26 cellular contexts compared by ENCODE assay signal in the genomic region with DNA sequence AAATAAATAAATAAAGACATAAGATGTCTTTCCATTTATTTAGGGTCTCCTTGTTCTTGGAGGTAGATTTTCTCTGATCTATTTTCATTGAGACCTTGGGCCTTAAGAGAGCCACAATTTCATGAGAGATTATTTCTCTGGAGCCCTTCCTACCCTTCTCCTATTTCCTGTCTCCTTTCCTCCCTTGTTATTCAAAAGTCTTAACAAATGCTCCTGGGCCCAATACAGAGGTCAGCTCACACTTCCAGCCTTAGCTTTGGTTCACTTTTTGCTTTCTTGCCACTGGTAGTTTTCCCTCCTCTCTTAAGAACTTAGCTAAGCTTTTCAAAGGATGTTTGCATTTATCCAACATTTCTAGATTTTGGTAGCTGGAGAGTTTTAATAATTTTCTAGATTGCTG. TPM values are rescaled to one million over a fixed set of nuclear protein-coding genes. Genes with fewer than 3 reads are reported as not detected.
DNase-seq lines count a peak whose midpoint lies in the region; ATAC-seq, FAIRE-seq and TF ChIP-seq lines count a peak whose summit lies in the region.
"Had no signal": no experiment of that assay in that cellular context is flagged by ENCODE, and none has a peak within 500 bp of the region (broad histone marks: within the 10 kb centered on the region; RNA-seq: fewer than 3 reads in every experiment).

No MANE protein-coding gene starts in this region.

- H3K9me3 ChIP-seq in BLaER1 (peaks cover 17% of the 10 kb centered on the region), H9 (ENCODE audit: control insufficient read depth, low read depth, low read length) (no peaks in the 10 kb centered on the region), H1 (ENCODE audit: insufficient read depth in 2 of 2, low read depth in 1 of 2, low read length in 1 of 2) (no peaks in the 10 kb centered on the region)
- H3K9me3 ChIP-seq: BE2C had no signal

- no peak overlapping the region for H3K4me3 ChIP-seq in BLaER1
- no peak overlapping the region for H3K4me3 ChIP-seq in H1 (ENCODE audit: extremely low read depth in 1 of 4, insufficient read depth in 2 of 4, low read depth in 3 of 4, low read length in 4 of 4)
- H3K4me3 ChIP-seq: A549, SK-N-MC had no signal

- no peak for TF ChIP-seq POLR2A in H1 (IDR thresholded peaks at IDR 0.05; ENCODE audit: control extremely low read depth in 1 of 2, low read depth in 2 of 2, low read length in 2 of 2)

- TF ChIP-seq RAD21 in H1 (IDR thresholded peaks at IDR 0.05 in 1 of 2, conservative IDR thresholded peaks at IDR 0.05 in 1 of 2; ENCODE audit: low read depth in 2 of 2, low read length in 2 of 2), result no peak

- H3K4me1 Mint-ChIP-seq in H9 (peaks cover 27 to 35% of the 10 kb centered on the region in 2 experiments), immature natural killer cell (peaks cover 35 to 73% of the 10 kb centered on the region in 2 donors)

- no peak overlapping the region for H2BK12ac ChIP-seq in H9 (ENCODE audit: insufficient read length, low read depth, low read length)
- H2BK12ac ChIP-seq in H1 (ENCODE audit: low read depth, low read length), result no peak overlapping the region

- CTCF ChIA-PET in H1 (lab: Charles Lee; ENCODE audit: partially characterized antibody), result interaction anchor here (0.6 to 2.1 kb wide), 7 partner anchors 12 to 150 kb away, joined by 3 to 6 read pairs (median 4); no protein-coding TSS in a partner anchor

- H3K14ac ChIP-seq in H9 (ENCODE audit: insufficient read depth, low read length) (no peak overlapping the region), H1 (ENCODE audit: insufficient read length) (no peak overlapping the region)

- no peak overlapping the region for H2BK15ac ChIP-seq in H9 (ENCODE audit: low read depth, low read length)
- H2BK15ac ChIP-seq in H1 (ENCODE audit: low read length), result no peak overlapping the region

- H3K79me1 ChIP-seq in H9 (ENCODE audit: insufficient read depth, low read depth, low read length, poor library complexity, severe bottlenecking), result peaks cover 5% of the 10 kb centered on the region
- H3K79me1 ChIP-seq in H1 (ENCODE audit: low read depth, low read length), result peaks cover 2% of the 10 kb centered on the region

- no peak overlapping the region for H2AFZ ChIP-seq in H9 (ENCODE audit: low read length)
- no peak overlapping the region for H2AFZ ChIP-seq in H1 (ENCODE audit: low read length)

- no peak for DNase-seq in H9
- DNase-seq in H1 (ENCODE audit: low read depth in 1 of 2, low spot score in 2 of 2), result no peak
- no peak for DNase-seq in immature natural killer cell
- DNase-seq in sciatic nerve (ENCODE audit: low spot score), result no peak
- DNase-seq in hypothalamus (lab: John Stamatoyannopoulos, UW), result no peak
- DNase-seq in stimulated activated CD4-positive, alpha-beta T cell treated with anti-CD3 and anti-CD28 coated beads, Interleukin-15, amount 100 ng/mL, for 24 hours, result no peak
- DNase-seq: BE2C; CD8-positive, alpha-beta T cell; H7; HFFc6; KBM-7; MM.1S; NCI-H1105; NCI-H146; NCI-H2029 treated with DMSO at 0.1 percent for 48 hours; NCI-H226; NCI-H510A treated with DMSO at 0.1 percent for 48 hours; NCI-H748 treated with DMSO at 0.1 percent for 48 hours; SHP77 treated with DMSO at 0.1 percent for 48 hours; SW 1271 had no signal

- H3K79me2 ChIP-seq in H9 (ENCODE audit: insufficient read depth, low read length) (peaks cover 3% of the 10 kb centered on the region; the same call in 1 of the 2 replicates), H1 (ENCODE audit: control insufficient read depth in 1 of 2, insufficient read depth in 2 of 2, low read length in 2 of 2) (peaks cover 0 to 47% of the 10 kb centered on the region in 2 experiments; a peak in 2 of 4 replicates)

- H3K23me2 ChIP-seq in H9 (ENCODE audit: insufficient read length, low read depth, low read length, poor library complexity, severe bottlenecking), result no peaks in the 10 kb centered on the region
- H3K23me2 ChIP-seq in H1 (ENCODE audit: low read depth, low read length), result no peaks in the 10 kb centered on the region

- H4K91ac ChIP-seq in H9 (ENCODE audit: insufficient read length, low read depth, low read length), result no peak overlapping the region
- H4K91ac ChIP-seq in H1 (replicated peaks; ENCODE audit: insufficient read length, low read length), result no peak overlapping the region

- no peak for ATAC-seq in sciatic nerve
- ATAC-seq: A549; CD8-positive, alpha-beta T cell had no signal

- FAIRE-seq in H1 (lab: Jason Lieb, UNC), result peak; percentile 7
- FAIRE-seq: A549, G401.6, GM12892 had no signal

- no peaks in the 10 kb centered on the region for H3K27me3 Mint-ChIP-seq in H9 (ENCODE audit: low read depth)
- peaks cover 0 to 2% (median 0%) of the 10 kb centered on the region in 3 donors for H3K27me3 Mint-ChIP-seq in immature natural killer cell (ENCODE audit: low read depth in 3 of 3)

- H3K9ac ChIP-seq in BLaER1 (no peak overlapping the region), H9 (ENCODE audit: extremely low read depth, insufficient read length, low read length) (no peak overlapping the region), H1 (replicated peaks in 1 of 4; ENCODE audit: extremely low read depth in 1 of 4, low read depth in 3 of 4, low read length in 3 of 4) (no peak overlapping the region)

- H2BK5ac ChIP-seq in H9 (ENCODE audit: insufficient read length, low read length) (no peak overlapping the region), H1 (ENCODE audit: low read depth, low read length) (no peak overlapping the region; the same call in 1 of the 2 replicates)

- TF ChIP-seq CTCF in H9 (conservative IDR thresholded peaks at IDR 0.05), result no peak
- TF ChIP-seq CTCF in H1 (IDR thresholded peaks at IDR 0.05; ENCODE audit: control extremely low read depth in 1 of 3, insufficient read depth in 1 of 3, low read depth in 1 of 3, low read length in 3 of 3), result no peak

- no peak overlapping the region; a peak in 1 of 5 replicates for H3K4me3 Mint-ChIP-seq in H9
- H3K4me3 Mint-ChIP-seq in immature natural killer cell, result no peak overlapping the region
- H3K4me3 Mint-ChIP-seq: CD8-positive, alpha-beta T cell; HFFc6 had no signal

- H3K27ac Mint-ChIP-seq in H9 (peak overlapping the region; percentile 15 to 96 (median 65); a peak in 6 of 7 replicates), immature natural killer cell (peak overlapping the region in 4 of 6 donors; percentile 48 to 92 (median 60))
- H3K27ac Mint-ChIP-seq: CD8-positive, alpha-beta T cell; HFFc6 had no signal

- H2AK5ac ChIP-seq in H9 (ENCODE audit: insufficient read length, low read length) (no peak overlapping the region), H1 (ENCODE audit: low read depth, low read length) (no peak overlapping the region)

- H3K27ac ChIP-seq in BLaER1, result 0 out of 2 replicates have a peak overlapping the region, but pooled peaks have one; percentile 51
- no peak overlapping the region for H3K27ac ChIP-seq in H9 (ENCODE audit: insufficient read length, low read depth, low read length)
- H3K27ac ChIP-seq in H1 (ENCODE audit: low read depth, low read length), result no peak overlapping the region
- H3K27ac ChIP-seq: A549, RWPE1, SK-N-MC had no signal

- H3K9me3 Mint-ChIP-seq in H9, result no peaks in the 10 kb centered on the region
- H3K9me3 Mint-ChIP-seq in immature natural killer cell, result no peaks in the 10 kb centered on the region
- H3K9me3 Mint-ChIP-seq: CD8-positive, alpha-beta T cell; HFFc6 had no signal

- H3K36me3 ChIP-seq in BLaER1 (peaks cover 15% of the 10 kb centered on the region), H1 (ENCODE audit: control insufficient read depth in 2 of 4, insufficient read depth in 4 of 4, low read length in 3 of 4) (no peaks in the 10 kb centered on the region)
- H3K36me3 ChIP-seq: BE2C had no signal

- H3K4ac ChIP-seq in H9 (ENCODE audit: low read depth, low read length) (no peak overlapping the region), H1 (replicated peaks; ENCODE audit: insufficient read length, low read depth, low read length) (no peak overlapping the region)

- H3K23ac ChIP-seq in H9 (ENCODE audit: insufficient read length, low read depth, low read length) (no peak overlapping the region), H1 (ENCODE audit: insufficient read length) (no peak overlapping the region)

- H3K56ac ChIP-seq in H9 (ENCODE audit: insufficient read length, low read depth, low read length), result no peak overlapping the region
- no peak overlapping the region for H3K56ac ChIP-seq in H1 (replicated peaks; ENCODE audit: insufficient read length, low read depth, low read length)

- H3K27me3 ChIP-seq in BLaER1, result no peaks in the 10 kb centered on the region
- no peaks in the 10 kb centered on the region for H3K27me3 ChIP-seq in H9 (ENCODE audit: insufficient read depth, low read length)
- H3K27me3 ChIP-seq in H1 (replicated peaks in 1 of 4; ENCODE audit: control insufficient read depth in 3 of 4, extremely low read depth in 1 of 4, insufficient read depth in 3 of 4, low read length in 3 of 4), result no peaks in the 10 kb centered on the region
- H3K27me3 ChIP-seq: BE2C had no signal

- H3T11ph ChIP-seq in H9 (ENCODE audit: low read length), result no peak overlapping the region

- no peak overlapping the region for H4K5ac ChIP-seq in H9 (ENCODE audit: insufficient read length, low read depth, low read length)
- H4K5ac ChIP-seq in H1 (ENCODE audit: insufficient read length, low read depth, low read length), result no peak overlapping the region

- H3K4me2 ChIP-seq in BLaER1 (peak overlapping the region; percentile 59), H9 (ENCODE audit: insufficient read depth, insufficient read length, low read length) (no peak overlapping the region), H1 (ENCODE audit: insufficient read depth in 1 of 2, low read depth in 2 of 2, low read length in 2 of 2) (no peak overlapping the region)
- H3K4me2 ChIP-seq: A549 had no signal

- H4K8ac ChIP-seq in H9 (replicated peaks; ENCODE audit: insufficient read length, low read depth, low read length) (no peak overlapping the region), H1 (ENCODE audit: extremely low read depth, insufficient read depth, low read length) (no peak overlapping the region)

- no peak for TF ChIP-seq EP300 in H1 (IDR thresholded peaks at IDR 0.05; ENCODE audit: borderline replicate concordance in 1 of 2, low read depth in 2 of 2, low read length in 2 of 2)

- H3K4me1 ChIP-seq in BLaER1, result peaks cover 40% of the 10 kb centered on the region
- H3K4me1 ChIP-seq in H9 (ENCODE audit: insufficient read depth, low read length), result peaks cover 12% of the 10 kb centered on the region
- H3K4me1 ChIP-seq in H1 (replicated peaks in 1 of 4; ENCODE audit: control insufficient read depth in 3 of 4, insufficient read depth in 4 of 4, low read length in 3 of 4), result peaks cover 2 to 14% (median 8%) of the 10 kb centered on the region in 4 experiments
- H3K4me1 ChIP-seq: BE2C had no signal

- no peak overlapping the region for H2BK20ac ChIP-seq in H9 (ENCODE audit: low read depth, low read length, poor library complexity, severe bottlenecking)
- no peak overlapping the region for H2BK20ac ChIP-seq in H1 (ENCODE audit: low read length)

- H3K18ac ChIP-seq in H9 (ENCODE audit: insufficient read length, low read depth, low read length) (no peak overlapping the region), H1 (ENCODE audit: extremely low read depth, low read length) (no peak overlapping the region)

- peaks cover 0 to 3% (median 0%) of the 10 kb centered on the region in 3 experiments; a peak in 2 of 7 replicates for H3K36me3 Mint-ChIP-seq in H9 (ENCODE audit: insufficient read depth in 1 of 3, low read depth in 3 of 3)
- H3K36me3 Mint-ChIP-seq in immature natural killer cell, result peaks cover 0 to 3% (median 0%) of the 10 kb centered on the region in 3 donors

- H4K20me1 ChIP-seq in BLaER1, result peaks cover 73% of the 10 kb centered on the region
- no peaks in the 10 kb centered on the region for H4K20me1 ChIP-seq in H9 (ENCODE audit: control insufficient read depth, insufficient read depth, insufficient read length)
- peaks cover 0 to 2% of the 10 kb centered on the region in 2 experiments for H4K20me1 ChIP-seq in H1 (replicated peaks in 1 of 2; ENCODE audit: control insufficient read depth in 1 of 2, insufficient read depth in 2 of 2, low read length in 2 of 2)

- no peak overlapping the region for H2BK120ac ChIP-seq in H9 (ENCODE audit: low read depth, low read length, poor library complexity, severe bottlenecking)
- H2BK120ac ChIP-seq in H1 (replicated peaks; ENCODE audit: low read depth, low read length), result no peak overlapping the region

- POLR2A ChIA-PET in H1 (lab: Charles Lee; ENCODE audit: partially characterized antibody), result interaction anchor here (1.2 kb wide), 2 partner anchors 10 to 14 kb away, joined by 4 to 5 read pairs; no protein-coding TSS in a partner anchor

- intact Hi-C loops in sciatic nerve (cut with DNase I), result no loop called here

RNA-seq across cellular contexts. Expression of gene PTPRA, which starts 44.0 kb away (rescaled TPM):
- 45.2 and 47.8 TPM in 2 replicates for total RNA-seq in H9 (2021)
- total RNA-seq in H1 (2021; fragmentation: NEBNext Ultra II Directional; extraction: Animal tissue kit (Norgen Biotek cat#: 25700)), result 46.8 and 51.3 TPM in 2 replicates
- 31.2 and 47.7 TPM in 2 replicates for polyA plus RNA-seq in H1 (2011; rRNA removed)
- 50.5 TPM for polyA plus RNA-seq in H1 (2011; cell fraction: cytosol; rRNA removed)
- polyA plus RNA-seq in H1 (2011; cell fraction: nucleus; rRNA removed), result 49.3 TPM
- polyA plus RNA-seq in H1 (2012, experiment 1 of 2), result 39.8 to 49.7 TPM (median 43.5 TPM) in 4 replicates
- polyA plus RNA-seq in H1 (2012, experiment 2 of 2), result 17.8 TPM
- 84.1 TPM for polyA plus RNA-seq in H1 (2013, experiment 1 of 2)
- polyA plus RNA-seq in H1 (2013, experiment 2 of 2), result 101 TPM
- polyA minus RNA-seq in H1 (2011; rRNA and poly(A)+ RNA removed), result 56.8 and 93.4 TPM in 2 replicates
- 28.1 TPM for polyA minus RNA-seq in H1 (2011; cell fraction: cytosol; rRNA and poly(A)+ RNA removed)
- 44.6 TPM for polyA minus RNA-seq in H1 (2011; cell fraction: nucleus; rRNA and poly(A)+ RNA removed)
- 10 to 100 TPM; 39.5 to 63.5 (median 60.0) TPM for polyA plus RNA-seq in immature natural killer cell
- 81.7 TPM for total RNA-seq in sciatic nerve
